33 cellular contexts compared by ENCODE assay signal in genomic region chr4:68445111-68445510, GRCh38. TPM values are rescaled to one million over a fixed set of nuclear protein-coding genes. Genes with fewer than 3 reads are reported as not detected.
"Had no signal": no experiment of that assay in that cellular context is flagged by ENCODE, and none has a peak within 500 bp of the region (broad histone marks: within the 10 kb centered on the region; RNA-seq: fewer than 3 reads in every experiment).

No MANE protein-coding gene starts in this region.

- ATAC-seq: activated CD4-positive, alpha-beta T cell treated with anti-CD3 and anti-CD28 coated beads for 36 hours; activated CD4-positive, CD25-positive, alpha-beta regulatory T cell treated with anti-CD3 and anti-CD28 coated beads, Interleukin-2, amount 50 U/mL, for 24 hours; activated naive CD8-positive, alpha-beta T cell treated with anti-CD3 and anti-CD28 coated beads, Interleukin-2, amount 50 U/mL, for 24 hours; activated T-cell treated with anti-CD3 and anti-CD28 coated beads, Interleukin-2, amount 50 U/mL, for 4 hours; WTC11 had no signal

- DNase-seq: activated CD4-positive, alpha-beta memory T cell treated with anti-CD3 and anti-CD28 coated beads for 36 hours; activated CD4-positive, alpha-beta T cell treated with anti-CD3 and anti-CD28 coated beads for 36 hours; activated CD4-positive, alpha-beta T cell treated with anti-CD3 and anti-CD28 coated beads, Interleukin-2, amount 10 ng/mL, durations not matched to agents 7 days and 5 days; activated CD8-positive, alpha-beta memory T cell treated with anti-CD3 and anti-CD28 coated beads, Interleukin-2, amount 50 U/mL, for 4 hours; activated naive CD4-positive, alpha-beta T cell treated with anti-CD3 and anti-CD28 coated beads, Interleukin-2, amount 10 ng/mL, durations not matched to agents 7 days and 5 days; activated naive CD8-positive, alpha-beta T cell treated with anti-CD3 and anti-CD28 coated beads, Interleukin-2, amount 50 U/mL, for 24 hours; activated T-cell treated with anti-CD3 and anti-CD28 coated beads for 4 hours; activated T-cell treated with anti-CD3 and anti-CD28 coated beads, Interleukin-2, amount 50 U/mL, for 4 hours; amniotic stem cell; aorta; caudate nucleus; cerebellar nuclear complex; Kasumi-1; KG1; MM.1S; MV-4-11; NCI-H1092; NCI-H1436 treated with DMSO at 0.1 percent for 48 hours; NCI-H1694 treated with DMSO at 0.1 percent for 48 hours; NCI-H2029; NCI-H510A; NCI-H526; NCI-H748 treated with DMSO at 0.1 percent for 48 hours; NK-92 treated with Interleukin-12 subunit alpha and Interleukin-12 subunit beta, amount 100 ng/mL, for 24 hours; OCI-M1; Right ventricle myocardium superior; SW 1271; T-helper 1 cell; T-helper 2 cell; T1000 had no signal

RNA-seq across cellular contexts. Expression of gene TMPRSS11E, which starts 2.2 kb away (rescaled TPM):
- total RNA-seq: activated CD4-positive, alpha-beta memory T cell treated with anti-CD3 and anti-CD28 coated beads for 36 hours; activated CD4-positive, alpha-beta T cell treated with anti-CD3 and anti-CD28 coated beads, Interleukin-2, amount 10 ng/mL, durations not matched to agents 7 days and 5 days; activated T-cell treated with anti-CD3 and anti-CD28 coated beads, Interleukin-2, amount 50 U/mL, for 4 hours; activated T-helper 1 cell treated with anti-CD3 and anti-CD28 coated beads, Interleukin-12 subunit alpha, Interleukin-12 subunit beta, Interleukin-2, Interleukin-4 antibody, amounts not matched to agents 30 ng/mL and 10 ng/mL and 1 ng/mL, durations not matched to agents 14 hours and 24 hours and 36 hours; aorta; Right ventricle myocardium superior had no signal
